Comparison of ENCODE assay signal across 26 cellular contexts in genomic region chr2:7988440-7988839, GRCh38.
"Had no signal": no experiment of that assay in that cellular context is flagged by ENCODE, and none has a peak within 500 bp of the region (broad histone marks: within the 10 kb centered on the region; RNA-seq: fewer than 3 reads in every experiment).

No MANE protein-coding gene starts in this region.

- H3K27ac ChIP-seq: stomach, suprapubic skin, testis, thoracic aorta, thyroid gland, tibial artery, tibial nerve, transverse colon, upper lobe of left lung, upper lobe of right lung, uterus, vagina had no signal

- H3K4me1 ChIP-seq: testis, thyroid gland, tibial artery, tibial nerve, transverse colon, upper lobe of left lung, upper lobe of right lung, uterus, vagina had no signal

- H3K27me3 ChIP-seq: stomach, suprapubic skin, testis, thyroid gland, tibial artery, tibial nerve, transverse colon, upper lobe of left lung, upper lobe of right lung, uterus, vagina had no signal

- H3K9me3 ChIP-seq: stomach, suprapubic skin, testis, thoracic aorta, thyroid gland, tibial artery, tibial nerve, transverse colon, upper lobe of left lung, upper lobe of right lung, uterus, vagina had no signal

- ATAC-seq: stimulated activated effector memory CD8-positive, alpha-beta T cell treated with anti-CD3 and anti-CD28 coated beads, Interleukin-12 subunit alpha, Interleukin-12 subunit beta, amount 100 ng/mL, for 72 hours; stimulated activated memory B cell treated with anti-CD40 and anti-IgM and Interleukin-4, amounts not matched to agents 10 μg/mL and 1 μg/mL and 100 μg/mL, for 72 hours; stimulated activated naive B cell treated with anti-CD40 and anti-IgM and Interleukin-4, amounts not matched to agents 10 μg/mL and 1 μg/mL and 100 μg/mL, for 72 hours; stimulated activated naive CD8-positive, alpha-beta T cell treated with anti-CD3 and anti-CD28 coated beads, Interleukin-15, amount 100 ng/mL, for 72 hours; stimulated activated naive CD8-positive, alpha-beta T cell treated with anti-CD3 and anti-CD28 coated beads, Interleukin-15, Interleukin-2, amounts not matched to agents 100 U/mL and 50 U/mL, for 24 hours; upper lobe of right lung had no signal

- DNase-seq: stimulated activated CD4-positive, alpha-beta T cell treated with anti-CD3 and anti-CD28 coated beads, Interleukin-2, amount 100 ng/mL, for 48 hours; stimulated activated CD4-positive, alpha-beta T cell treated with anti-CD3 and anti-CD28 coated beads, Interleukin-4, amount 100 ng/mL, for 1 hour; stimulated activated CD4-positive, alpha-beta T cell treated with anti-CD3 and anti-CD28 coated beads, Interleukin-4, amount 100 ng/mL, for 24 hours; stimulated activated CD4-positive, alpha-beta T cell treated with anti-CD3 and anti-CD28 coated beads, Interleukin-4, amount 100 ng/mL, for 4 hours; stimulated activated CD8-positive, alpha-beta memory T cell treated with anti-CD3 and anti-CD28 coated beads, Interleukin-4, amount 100 ng/mL, for 48 hours; stimulated activated naive B cell treated with anti-CD40 and anti-IgM and Interleukin-4, amounts not matched to agents 10 μg/mL and 1 μg/mL and 100 μg/mL, for 72 hours; stimulated activated naive CD4-positive, alpha-beta T cell; stimulated activated naive CD4-positive, alpha-beta T cell treated with Interleukin-2 at 50 U/mL for 16 hours; stimulated activated naive CD8-positive, alpha-beta T cell treated with anti-CD3 and anti-CD28 coated beads, Interleukin-15, amount 100 ng/mL, for 72 hours; stimulated activated naive CD8-positive, alpha-beta T cell treated with anti-CD3 and anti-CD28 coated beads, Interleukin-15, Interleukin-2, amounts not matched to agents 100 U/mL and 50 U/mL, for 24 hours; substantia nigra; testis; thyroid gland; tibial artery; transverse colon; trophoblast cell; upper lobe of left lung; upper lobe of right lung; uterus had no signal

- H3K4me3 ChIP-seq: stomach, suprapubic skin, testis, thoracic aorta, thyroid gland, tibial artery, tibial nerve, transverse colon, upper lobe of left lung, upper lobe of right lung, uterus, vagina had no signal

- H3K36me3 ChIP-seq: stomach, suprapubic skin, thoracic aorta, thyroid gland, tibial artery, tibial nerve, transverse colon, upper lobe of left lung, upper lobe of right lung, uterus, vagina had no signal
